22 cellular contexts compared by ENCODE assay signal in the genomic region with DNA sequence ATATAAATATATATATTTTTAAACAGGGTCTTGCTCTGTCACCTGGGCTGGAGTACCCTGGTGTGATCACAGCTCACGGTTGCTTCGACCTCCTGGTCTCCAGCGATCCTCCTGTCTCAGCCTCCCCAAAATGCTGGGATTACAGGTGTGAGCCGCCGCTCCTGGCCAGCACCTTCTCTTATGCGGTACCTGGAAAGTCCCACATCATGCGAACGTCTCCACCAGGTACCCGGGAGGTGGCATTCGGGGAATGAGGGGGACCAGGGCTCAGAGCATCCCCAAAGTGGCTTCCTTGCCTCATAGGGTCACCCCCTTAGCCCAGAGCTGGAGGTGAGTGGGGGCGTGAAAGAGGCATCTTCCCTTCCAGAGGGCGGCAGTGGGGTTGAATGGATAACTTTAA.
"Had no signal": no experiment of that assay in that cellular context is flagged by ENCODE, and none has a peak within 500 bp of the region (broad histone marks: within the 10 kb centered on the region; RNA-seq: fewer than 3 reads in every experiment).

No MANE protein-coding gene starts in this region.

- H3K27ac Mint-ChIP-seq: effector memory CD8-positive, alpha-beta T cell; immature natural killer cell; naive thymus-derived CD8-positive, alpha-beta T cell; nephron progenitor cell; stimulated activated effector memory CD8-positive, alpha-beta T cell treated with anti-CD3 and anti-CD28 coated beads, Interleukin-12 subunit alpha, Interleukin-12 subunit beta, amount 100 ng/mL, for 72 hours; type B pancreatic cell had no signal

- H3K36me3 ChIP-seq: lower lobe of right lung, pancreas, right lobe of liver, stomach, thyroid gland had no signal

- DNase-seq: cortex of kidney; effector memory CD8-positive, alpha-beta T cell; hypothalamus; immature natural killer cell; islet precursor cell; left ventricle myocardium superior; lower lobe of right lung; naive thymus-derived CD8-positive, alpha-beta T cell; nephron progenitor cell; occipital lobe; pancreas; retina; right lobe of liver; stimulated activated CD4-positive, alpha-beta T cell treated with anti-CD3 and anti-CD28 coated beads, Interleukin-2, amount 100 ng/mL, for 24 hours; stimulated activated CD4-positive, alpha-beta T cell treated with anti-CD3 and anti-CD28 coated beads, Interleukin-4, amount 100 ng/mL, for 24 hours; stimulated activated naive CD4-positive, alpha-beta T cell treated with Interleukin-2 at 50 U/mL for 16 hours; stomach; thyroid gland had no signal

- H3K4me1 ChIP-seq: lower lobe of right lung, pancreas, right lobe of liver, stomach, thyroid gland had no signal

- H3K4me3 Mint-ChIP-seq: effector memory CD8-positive, alpha-beta T cell; immature natural killer cell; naive thymus-derived CD8-positive, alpha-beta T cell; nephron progenitor cell; stimulated activated effector memory CD8-positive, alpha-beta T cell treated with anti-CD3 and anti-CD28 coated beads, Interleukin-12 subunit alpha, Interleukin-12 subunit beta, amount 100 ng/mL, for 72 hours; type B pancreatic cell had no signal

- H3K4me1 Mint-ChIP-seq: immature natural killer cell; naive thymus-derived CD8-positive, alpha-beta T cell; nephron progenitor cell; stimulated activated effector memory CD8-positive, alpha-beta T cell treated with anti-CD3 and anti-CD28 coated beads, Interleukin-12 subunit alpha, Interleukin-12 subunit beta, amount 100 ng/mL, for 72 hours had no signal

- H3K4me3 ChIP-seq: lower lobe of right lung, pancreas, right lobe of liver, smooth muscle cell, stomach, thyroid gland had no signal

- ATAC-seq: effector memory CD8-positive, alpha-beta T cell; left ventricle myocardium superior; lower lobe of right lung; naive thymus-derived CD8-positive, alpha-beta T cell; pancreas; right lobe of liver; stimulated activated effector memory CD8-positive, alpha-beta T cell treated with anti-CD3 and anti-CD28 coated beads, Interleukin-12 subunit alpha, Interleukin-12 subunit beta, amount 100 ng/mL, for 72 hours had no signal

- H3K36me3 Mint-ChIP-seq: immature natural killer cell; stimulated activated effector memory CD8-positive, alpha-beta T cell treated with anti-CD3 and anti-CD28 coated beads, Interleukin-12 subunit alpha, Interleukin-12 subunit beta, amount 100 ng/mL, for 72 hours; type B pancreatic cell had no signal

- H3K27me3 ChIP-seq: pancreas, right lobe of liver, stomach, thyroid gland had no signal

- FAIRE-seq: frontal cortex, pancreas had no signal

- H3K9me3 ChIP-seq: pancreas, right lobe of liver, thyroid gland had no signal

- H3K27ac ChIP-seq: lower lobe of right lung, pancreas, right lobe of liver, stomach, thyroid gland had no signal
